ENCODE assay signal across 8 cellular contexts in the genomic region with DNA sequence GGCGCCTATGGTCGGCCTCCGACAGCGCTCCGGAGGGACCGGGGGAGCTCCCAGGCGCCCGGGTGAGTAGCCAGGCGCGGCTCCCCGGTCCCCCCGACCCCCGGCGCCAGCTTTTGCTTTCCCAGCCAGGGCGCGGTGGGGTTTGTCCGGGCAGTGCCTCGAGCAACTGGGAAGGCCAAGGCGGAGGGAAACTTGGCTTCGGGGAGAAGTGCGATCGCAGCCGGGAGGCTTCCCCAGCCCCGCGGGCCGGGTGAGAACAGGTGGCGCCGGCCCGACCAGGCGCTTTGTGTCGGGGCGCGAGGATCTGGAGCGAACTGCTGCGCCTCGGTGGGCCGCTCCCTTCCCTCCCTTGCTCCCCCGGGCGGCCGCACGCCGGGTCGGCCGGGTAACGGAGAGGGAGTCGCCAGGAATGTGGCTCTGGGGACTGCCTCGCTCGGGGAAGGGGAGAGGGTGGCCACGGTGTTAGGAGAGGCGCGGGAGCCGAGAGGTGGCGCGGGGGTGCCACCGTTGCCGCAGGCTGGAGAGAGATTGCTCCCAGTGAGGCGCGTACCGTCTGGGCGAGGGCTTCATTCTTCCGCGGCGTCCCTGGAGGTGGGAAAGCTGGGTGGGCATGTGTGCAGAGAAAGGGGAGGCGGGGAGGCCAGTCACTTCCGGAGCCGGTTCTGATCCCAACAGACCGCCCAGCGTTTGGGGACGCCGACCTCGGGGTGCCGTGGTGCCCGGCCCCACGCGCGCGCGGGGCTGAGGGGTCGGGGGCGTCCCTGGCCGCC. TPM values are rescaled to one million over a fixed set of nuclear protein-coding genes. Genes with fewer than 3 reads are reported as not detected.
DNase-seq lines count a peak whose midpoint lies in the region; ATAC-seq and TF ChIP-seq lines count a peak whose summit lies in the region.

No MANE protein-coding gene starts in this region.

- no peak for TF ChIP-seq POLR2A in spleen (IDR thresholded peaks at IDR 0.05)

- 0 to 1% (median 1%) methylated on average over 13 to 81 of the region's 81 CpGs for WGBS in spleen, 5 donors

- peak overlapping the region; percentile 42 to 87 (median 78) for H3K27ac ChIP-seq in spleen

- TF ChIP-seq CTCF in cardiac fibroblast (IDR thresholded peaks at IDR 0.05; ENCODE audit: low read depth, low read length) = peak; percentile 20
- TF ChIP-seq CTCF in spleen (IDR thresholded peaks at IDR 0.05 in 8 of 11, conservative IDR thresholded peaks at IDR 0.05 in 3 of 11) = no peak

- H3K4me3 ChIP-seq in GM08714 (ENCODE audit: low read length) (peak overlapping the region; percentile 73), cardiac fibroblast (replicated peaks in 1 of 2; ENCODE audit: low read depth in 2 of 2, low read length in 2 of 2) (peak overlapping the region; percentile 62 to 89), spleen (peak overlapping the region; percentile 37 to 68 (median 48))

- DNase-seq in NCI-H2171 (lab: John Stamatoyannopoulos, UW) (peak; percentile 67), cardiac fibroblast (ENCODE audit: low read depth in 2 of 2) (peak; percentile 45 to 58), kidney glomerular epithelial cell (lab: John Stamatoyannopoulos, UW) (peak; percentile 31), spleen (peak; percentile 83), NCI-H1694 treated with DMSO at 0.1 percent for 48 hours (lab: John Stamatoyannopoulos, UW) (no peak)
- no peak for DNase-seq in effector CD8-positive, alpha-beta T cell (lab: John Stamatoyannopoulos, UW)

- H3K36me3 ChIP-seq in spleen = no peaks in the 10 kb centered on the region

- no peaks in the 10 kb centered on the region for H3K9me3 ChIP-seq in spleen

- H3K4me1 ChIP-seq in spleen = peaks cover 0 to 63% (median 21%) of the 10 kb centered on the region in 6 donors

- intact Hi-C loops in spleen (cut with DNase I; ENCODE audit: low total_unique reads) = no loop called here

- H3K27me3 ChIP-seq in spleen (replicated peaks in 1 of 7) = peaks cover 0 to 72% (median 20%) of the 10 kb centered on the region in 7 donors

- ATAC-seq in GM21576 (IDR thresholded peaks at IDR 0.05; ENCODE audit: unreplicated experiment) = peak; percentile 16

RNA-seq across cellular contexts. Expression of a gene that starts 0.6 kb away (rescaled TPM):
- total RNA-seq in spleen = 100 to 1,000 TPM in 6 of 7 donors, 10 to 100 TPM in 1; 81.9 to 126 (median 110) TPM
- polyA plus RNA-seq in spleen = 10 to 100 TPM in 1 of 3 donors, 1 to 10 TPM in 2; 6.4 to 15.4 (median 8.0) TPM

Comparison
In these comparisons a context has a peak if more than half of its experiments do, and no peak if none do; other contexts are left out.
1. DNase-seq: peak in NCI-H2171 (single experiment), cardiac fibroblast (2 of 2), kidney glomerular epithelial cell (single experiment) and spleen (single experiment); none in NCI-H1694 treated with DMSO at 0.1 percent for 48 hours (single experiment) and effector CD8-positive, alpha-beta T cell (single experiment).
2. Peak in every context shown above with its lines, with median percentiles within 50 percentile points of each other: H3K4me3 ChIP-seq.